ENCODE assay signal across 39 cellular contexts in the genomic region with DNA sequence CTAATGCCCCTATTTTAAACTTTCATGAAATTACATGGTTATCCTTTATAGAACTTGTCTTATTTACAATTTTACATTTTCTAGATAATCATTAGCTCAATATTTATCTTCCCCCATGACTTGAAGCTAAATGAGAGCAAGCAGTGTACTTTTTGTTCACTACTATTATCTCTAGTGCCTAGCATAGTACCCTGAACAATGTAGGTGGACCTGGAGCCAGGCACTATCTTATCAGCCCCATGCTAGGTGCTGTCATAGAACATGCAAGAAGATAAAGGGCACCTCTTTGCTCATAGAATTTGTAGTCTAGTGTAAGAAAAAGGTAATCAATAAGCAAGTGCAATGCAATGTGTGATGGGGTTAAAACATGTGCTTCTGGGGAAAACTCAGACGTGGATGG.
"Had no signal": no experiment of that assay in that cellular context is flagged by ENCODE, and none has a peak within 500 bp of the region (broad histone marks: within the 10 kb centered on the region; RNA-seq: fewer than 3 reads in every experiment).

No MANE protein-coding gene starts in this region.

- H3K27me3 Mint-ChIP-seq: activated B cell treated with CpG ODN at 0.5 μM for 24 hours; activated CD4-positive, alpha-beta memory T cell treated with anti-CD3 and anti-CD28 coated beads for 36 hours; activated CD4-positive, alpha-beta T cell treated with anti-CD3 and anti-CD28 coated beads, Interleukin-2, amount 10 ng/mL, durations not matched to agents 24 days and 14 days; activated CD8-positive, alpha-beta T cell treated with anti-CD3 and anti-CD28 coated beads for 36 hours; activated naive CD4-positive, alpha-beta T cell treated with anti-CD3 and anti-CD28 coated beads, Interleukin-2, amount 10 ng/mL, durations not matched to agents 7 days and 5 days; activated naive CD4-positive, alpha-beta T cell treated with anti-CD3 and anti-CD28 coated beads, Interleukin-2, amount 50 U/mL, for 24 hours; activated naive CD8-positive, alpha-beta T cell; activated naive CD8-positive, alpha-beta T cell treated with anti-CD3 and anti-CD28 coated beads, Interleukin-2, amount 10 ng/mL, durations not matched to agents 7 days and 5 days; activated naive CD8-positive, alpha-beta T cell treated with anti-CD3 and anti-CD28 coated beads, Interleukin-2, amount 50 U/mL, for 24 hours; brain; central memory CD8-positive, alpha-beta T cell had no signal

- H3K9me3 ChIP-seq: ascending aorta had no signal

- H3K4me1 Mint-ChIP-seq: activated B cell treated with CpG ODN at 0.5 μM for 24 hours; activated CD4-positive, alpha-beta T cell treated with anti-CD3 and anti-CD28 coated beads, Interleukin-2, amount 10 ng/mL, durations not matched to agents 24 days and 14 days; activated naive CD4-positive, alpha-beta T cell treated with anti-CD3 and anti-CD28 coated beads, Interleukin-2, amount 10 ng/mL, durations not matched to agents 7 days and 5 days; activated naive CD4-positive, alpha-beta T cell treated with anti-CD3 and anti-CD28 coated beads, Interleukin-2, amount 50 U/mL, for 24 hours; activated naive CD8-positive, alpha-beta T cell treated with anti-CD3 and anti-CD28 coated beads, Interleukin-2, amount 10 ng/mL, durations not matched to agents 7 days and 5 days; activated naive CD8-positive, alpha-beta T cell treated with anti-CD3 and anti-CD28 coated beads, Interleukin-2, amount 50 U/mL, for 24 hours; brain; central memory CD8-positive, alpha-beta T cell had no signal

- DNase-seq: activated B cell treated with CpG ODN at 0.5 μM for 24 hours; activated CD4-positive, alpha-beta memory T cell treated with anti-CD3 and anti-CD28 coated beads for 36 hours; activated CD4-positive, alpha-beta T cell treated with anti-CD3 and anti-CD28 coated beads for 4 hours; activated CD4-positive, alpha-beta T cell treated with anti-CD3 and anti-CD28 coated beads, Interleukin-2, amount 10 ng/mL, durations not matched to agents 24 days and 14 days; activated CD4-positive, alpha-beta T cell treated with anti-CD3 and anti-CD28 coated beads, Interleukin-2, amount 50 U/mL, for 1 hour; activated CD4-positive, alpha-beta T cell treated with anti-CD3 and anti-CD28 coated beads, Interleukin-2, amount 50 U/mL, for 4 hours; activated CD4-positive, CD25-positive, alpha-beta regulatory T cell treated with anti-CD3 and anti-CD28 coated beads, Interleukin-2, amount 50 U/mL, for 72 hours; activated CD8-positive, alpha-beta memory T cell treated with anti-CD3 and anti-CD28 coated beads, Interleukin-2, amount 50 U/mL, for 4 hours; activated CD8-positive, alpha-beta T cell treated with anti-CD3 and anti-CD28 coated beads for 36 hours; activated effector memory CD4-positive, alpha-beta T cell treated with Interleukin-2 at 50 U/mL for 16 hours; activated gamma-delta T cell; activated naive CD4-positive, alpha-beta T cell treated with anti-CD3 and anti-CD28 coated beads, Interleukin-2, amount 10 ng/mL, durations not matched to agents 7 days and 5 days; activated naive CD4-positive, alpha-beta T cell treated with Interleukin-2 at 50 U/mL for 16 hours; activated naive CD8-positive, alpha-beta T cell treated with anti-CD3 and anti-CD28 coated beads, Interleukin-2, amount 10 ng/mL, durations not matched to agents 7 days and 5 days; activated naive CD8-positive, alpha-beta T cell treated with anti-CD3 and anti-CD28 coated beads, Interleukin-2, amount 50 U/mL, for 24 hours; activated T-cell treated with anti-CD3 and anti-CD28 coated beads for 4 hours; activated T-cell treated with anti-CD3 and anti-CD28 coated beads, Interleukin-2, amount 50 U/mL, for 1 hour; activated T-cell treated with anti-CD3 and anti-CD28 coated beads, Interleukin-2, amount 50 U/mL, for 4 hours; activated T-cell treated with anti-CD3 and anti-CD28 coated beads, Interleukin-2, amount 50 U/mL, for 72 hours; amygdala; anterior cingulate cortex; caudate nucleus; cerebellar nuclear complex; T-helper 1 cell; T-helper 2 cell; T-helper 9 cell had no signal

- H3K36me3 ChIP-seq: ascending aorta, cardiac muscle cell had no signal

- H3K36me3 Mint-ChIP-seq: activated CD4-positive, alpha-beta memory T cell treated with anti-CD3 and anti-CD28 coated beads for 36 hours; activated naive CD4-positive, alpha-beta T cell treated with anti-CD3 and anti-CD28 coated beads, Interleukin-2, amount 10 ng/mL, durations not matched to agents 7 days and 5 days; activated naive CD4-positive, alpha-beta T cell treated with anti-CD3 and anti-CD28 coated beads, Interleukin-2, amount 50 U/mL, for 24 hours; activated naive CD8-positive, alpha-beta T cell; activated naive CD8-positive, alpha-beta T cell treated with anti-CD3 and anti-CD28 coated beads, Interleukin-2, amount 10 ng/mL, durations not matched to agents 7 days and 5 days; brain had no signal

- ATAC-seq: activated CD8-positive, alpha-beta T cell treated with anti-CD3 and anti-CD28 coated beads for 36 hours; activated naive CD8-positive, alpha-beta T cell treated with anti-CD3 and anti-CD28 coated beads, Interleukin-2, amount 50 U/mL, for 24 hours; activated T-cell treated with anti-CD3 and anti-CD28 coated beads, Interleukin-2, amount 50 U/mL, for 4 hours; activated T-cell treated with anti-CD3 and anti-CD28 coated beads, Interleukin-2, amount 50 U/mL, for 72 hours had no signal

- H3K4me3 Mint-ChIP-seq: activated B cell treated with CpG ODN at 0.5 μM for 24 hours; activated CD4-positive, alpha-beta memory T cell treated with anti-CD3 and anti-CD28 coated beads for 36 hours; activated CD4-positive, alpha-beta T cell treated with anti-CD3 and anti-CD28 coated beads, Interleukin-2, amount 10 ng/mL, durations not matched to agents 24 days and 14 days; activated CD8-positive, alpha-beta T cell treated with anti-CD3 and anti-CD28 coated beads for 36 hours; activated naive CD4-positive, alpha-beta T cell treated with anti-CD3 and anti-CD28 coated beads, Interleukin-2, amount 10 ng/mL, durations not matched to agents 7 days and 5 days; activated naive CD4-positive, alpha-beta T cell treated with anti-CD3 and anti-CD28 coated beads, Interleukin-2, amount 50 U/mL, for 24 hours; activated naive CD8-positive, alpha-beta T cell; activated naive CD8-positive, alpha-beta T cell treated with anti-CD3 and anti-CD28 coated beads, Interleukin-2, amount 10 ng/mL, durations not matched to agents 7 days and 5 days; activated naive CD8-positive, alpha-beta T cell treated with anti-CD3 and anti-CD28 coated beads, Interleukin-2, amount 50 U/mL, for 24 hours; activated T-cell treated with anti-CD3 and anti-CD28 coated beads, Interleukin-2, amount 50 U/mL, for 4 hours; activated T-cell treated with anti-CD3 and anti-CD28 coated beads, Interleukin-2, amount 50 U/mL, for 72 hours; activated T-helper 1 cell treated with anti-CD3 and anti-CD28 coated beads, Interleukin-12 subunit alpha, Interleukin-12 subunit beta, Interleukin-2, Interleukin-4 antibody, amounts not matched to agents 30 ng/mL and 10 ng/mL and 1 ng/mL, durations not matched to agents 14 hours and 24 hours and 36 hours; brain; central memory CD8-positive, alpha-beta T cell; T-helper 1 cell treated with Interleukin-12 subunit alpha and Interleukin-12 subunit beta and Interleukin-4 antibody, amounts not matched to agents 30 μg/mL and 1 μg/mL, for 36 hours; T-helper 2 cell treated with Interferon-gamma antibody and Interleukin-4, amounts not matched to agents 5 μg/mL and 100 μg/mL, for 36 hours had no signal

- H3K27ac Mint-ChIP-seq: activated B cell treated with CpG ODN at 0.5 μM for 24 hours; activated CD4-positive, alpha-beta memory T cell treated with anti-CD3 and anti-CD28 coated beads for 36 hours; activated CD4-positive, alpha-beta T cell treated with anti-CD3 and anti-CD28 coated beads, Interleukin-2, amount 10 ng/mL, durations not matched to agents 24 days and 14 days; activated CD8-positive, alpha-beta T cell treated with anti-CD3 and anti-CD28 coated beads for 36 hours; activated naive CD4-positive, alpha-beta T cell treated with anti-CD3 and anti-CD28 coated beads, Interleukin-2, amount 10 ng/mL, durations not matched to agents 7 days and 5 days; activated naive CD4-positive, alpha-beta T cell treated with anti-CD3 and anti-CD28 coated beads, Interleukin-2, amount 50 U/mL, for 24 hours; activated naive CD8-positive, alpha-beta T cell; activated naive CD8-positive, alpha-beta T cell treated with anti-CD3 and anti-CD28 coated beads, Interleukin-2, amount 10 ng/mL, durations not matched to agents 7 days and 5 days; activated naive CD8-positive, alpha-beta T cell treated with anti-CD3 and anti-CD28 coated beads, Interleukin-2, amount 50 U/mL, for 24 hours; activated T-cell treated with anti-CD3 and anti-CD28 coated beads, Interleukin-2, amount 50 U/mL, for 72 hours; activated T-helper 1 cell treated with anti-CD3 and anti-CD28 coated beads, Interleukin-12 subunit alpha, Interleukin-12 subunit beta, Interleukin-2, Interleukin-4 antibody, amounts not matched to agents 30 ng/mL and 10 ng/mL and 1 ng/mL, durations not matched to agents 14 hours and 24 hours and 36 hours; activated T-helper 2 cell treated with anti-CD3 and anti-CD28 coated beads, Interferon-gamma antibody, Interleukin-2, Interleukin-4, amounts not matched to agents 10 μg/mL and 5 μg/mL and 100 μg/mL, durations not matched to agents 14 hours and 24 hours and 36 hours; brain; T-helper 1 cell treated with Interleukin-12 subunit alpha and Interleukin-12 subunit beta and Interleukin-4 antibody, amounts not matched to agents 30 μg/mL and 1 μg/mL, for 36 hours; T-helper 2 cell treated with Interferon-gamma antibody and Interleukin-4, amounts not matched to agents 5 μg/mL and 100 μg/mL, for 36 hours had no signal

- H3K4me3 ChIP-seq: ascending aorta, cardiac muscle cell had no signal

- FAIRE-seq: bronchial epithelial cell, TTC549 had no signal

- H3K27ac ChIP-seq: ascending aorta, cardiac muscle cell, VCaP had no signal

- H3K27me3 ChIP-seq: ascending aorta, cardiac muscle cell had no signal

- H3K9me3 Mint-ChIP-seq: brain had no signal

- H3K4me1 ChIP-seq: ascending aorta had no signal
